8 cellular contexts compared by ENCODE assay signal in the genomic region with DNA sequence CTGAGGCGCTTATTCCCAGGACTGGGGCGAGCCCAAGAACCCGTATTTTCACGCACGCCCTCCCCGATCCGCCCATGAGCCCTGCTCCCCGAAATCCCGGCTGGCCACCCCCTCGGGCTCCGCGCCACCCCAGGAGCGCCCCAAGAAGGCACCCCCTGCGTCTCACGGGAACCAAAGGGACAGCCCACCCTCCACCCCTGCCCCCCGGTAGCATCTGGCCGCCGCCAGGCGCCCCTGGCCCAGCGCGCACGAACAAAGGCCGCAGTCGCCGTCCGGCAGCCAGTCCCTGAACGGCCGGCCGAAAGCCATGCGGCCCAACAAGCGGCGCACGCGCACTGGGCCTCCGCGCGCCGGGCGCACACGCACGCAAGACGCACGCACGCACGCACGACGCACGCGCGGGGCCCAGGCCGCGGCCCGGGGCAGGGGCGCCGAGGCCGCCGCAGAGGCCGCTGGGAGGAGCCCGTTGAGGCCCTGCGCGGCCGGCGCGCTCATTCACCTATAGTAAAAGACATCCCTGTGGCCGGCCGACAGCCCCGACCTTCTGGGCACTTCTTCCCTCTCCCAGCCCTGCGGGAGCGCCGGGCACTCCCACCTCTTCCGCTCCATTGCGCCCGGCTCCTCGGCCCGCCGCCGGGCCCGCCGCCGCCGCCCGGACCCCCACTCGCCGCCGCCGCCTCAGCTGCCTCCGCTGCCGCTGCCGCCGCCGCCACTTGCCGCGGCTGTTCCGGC. TPM values are rescaled to one million over a fixed set of nuclear protein-coding genes. Genes with fewer than 3 reads are reported as not detected.
A peak's percentile ranks its signal among the peaks of the same experiment; 100 is the strongest.
DNase-seq lines count a peak whose midpoint lies in the region; ATAC-seq, FAIRE-seq and TF ChIP-seq lines count a peak whose summit lies in the region.

No MANE protein-coding gene starts in this region.

- H3K4me2 ChIP-seq in KMS-11: peak overlapping the region; percentile 65

- TF ChIP-seq CTCF in KMS-11 (conservative IDR thresholded peaks at IDR 0.05; ENCODE audit: low read depth, low read length) (no peak), RWPE2 (IDR thresholded peaks at IDR 0.05; ENCODE audit: poor library complexity, severe bottlenecking) (no peak), neutrophil (IDR thresholded peaks at IDR 0.05) (no peak)

- peak overlapping the region; percentile 99 for H3K27ac ChIP-seq in KMS-11
- H3K27ac ChIP-seq in RWPE2 (ENCODE audit: poor library complexity, severe bottlenecking): peak overlapping the region; percentile 90
- H3K27ac ChIP-seq in neutrophil: peak overlapping the region; percentile 94
- H3K27ac ChIP-seq in subcutaneous abdominal adipose tissue (ENCODE audit: low read depth, low read length): peak overlapping the region; percentile 69

- H3K36me3 ChIP-seq in KMS-11 (ENCODE audit: insufficient read depth) (no peaks in the 10 kb centered on the region), RWPE2 (ENCODE audit: low read depth) (peaks cover 8% of the 10 kb centered on the region), neutrophil (peaks cover 21% of the 10 kb centered on the region), subcutaneous abdominal adipose tissue (ENCODE audit: control insufficient read depth in 5 of 5, insufficient read depth in 5 of 5, low read length in 5 of 5) (peaks cover 0 to 9% (median 6%) of the 10 kb centered on the region in 5 donors)

- peak; percentile 66 for ATAC-seq in GM21737 (IDR thresholded peaks at IDR 0.05; ENCODE audit: unreplicated experiment)
- peak; percentile 71 for ATAC-seq in RWPE2 (ENCODE audit: low read depth)

- H3K4me3 ChIP-seq in KMS-11 (IDR thresholded peaks at IDR 0.05; ENCODE audit: insufficient read depth, low read depth, low read length) (peak overlapping the region; percentile 56), RWPE2 (ENCODE audit: severe bottlenecking) (peak overlapping the region; percentile 95), neutrophil (ENCODE audit: low read depth in 1 of 2, low read length in 1 of 2) (peak overlapping the region; percentile 75 to 76), subcutaneous abdominal adipose tissue (ENCODE audit: low read depth in 1 of 5, low read length in 5 of 5) (peak overlapping the region; percentile 70 to 79 (median 73))

- H3K9me3 ChIP-seq in RWPE2 (ENCODE audit: severe bottlenecking): no peaks in the 10 kb centered on the region
- H3K9me3 ChIP-seq in neutrophil: no peaks in the 10 kb centered on the region
- no peaks in the 10 kb centered on the region for H3K9me3 ChIP-seq in subcutaneous abdominal adipose tissue (ENCODE audit: control insufficient read depth in 5 of 5, low read length in 5 of 5)

- peaks cover 47% of the 10 kb centered on the region for H3K79me2 ChIP-seq in KMS-11 (ENCODE audit: insufficient read depth, low read depth)

- no peaks in the 10 kb centered on the region for H4K20me1 ChIP-seq in KMS-11 (ENCODE audit: insufficient read depth)

- no peak for FAIRE-seq in frontal cortex (lab: Jason Lieb, UNC)

- H3K27me3 ChIP-seq in KMS-11 (ENCODE audit: insufficient read depth, low read depth) (no peaks in the 10 kb centered on the region), RWPE2 (ENCODE audit: insufficient read depth, poor library complexity, severe bottlenecking) (no peaks in the 10 kb centered on the region), neutrophil (no peaks in the 10 kb centered on the region), subcutaneous abdominal adipose tissue (ENCODE audit: control insufficient read depth in 5 of 5, insufficient read depth in 4 of 5, low read length in 5 of 5) (no peaks in the 10 kb centered on the region)

- H3K9ac ChIP-seq in KMS-11 (peak overlapping the region; percentile 100), subcutaneous abdominal adipose tissue (ENCODE audit: low read length in 5 of 5) (peak overlapping the region; percentile 79 to 97 (median 93))

- H3K4me1 ChIP-seq in KMS-11 (ENCODE audit: low read depth, poor library complexity, severe bottlenecking) (peaks cover 20% of the 10 kb centered on the region), RWPE2 (ENCODE audit: insufficient read depth, poor library complexity, severe bottlenecking) (peaks cover 30% of the 10 kb centered on the region), neutrophil (ENCODE audit: control insufficient read depth in 1 of 2, insufficient read depth in 1 of 2, low read depth in 1 of 2, low read length in 1 of 2) (peaks cover 22% of the 10 kb centered on the region in 2 experiments), subcutaneous abdominal adipose tissue (ENCODE audit: control insufficient read depth in 5 of 5, insufficient read depth in 5 of 5, low read length in 5 of 5) (peaks cover 3 to 47% (median 31%) of the 10 kb centered on the region in 5 donors)

- H2AFZ ChIP-seq in KMS-11 (ENCODE audit: low read depth): no peak overlapping the region

- peak; percentile 90 for DNase-seq in EL
- no peak for DNase-seq in RWPE2 (ENCODE audit: low spot score)
- DNase-seq in activated naive CD4-positive, alpha-beta T cell treated with Interleukin-2 at 50 U/mL for 16 hours: peak; percentile 85
- peak; percentile 97 to 98 for DNase-seq in frontal cortex (ENCODE audit: low spot score in 2 of 2)

RNA-seq across cellular contexts. Expression of gene MBD3, which starts 0.5 kb away (rescaled TPM):
- 50.1 TPM for total RNA-seq in frontal cortex

RNA-seq across cellular contexts. Expression of gene UQCR11, which starts 13.1 kb away (rescaled TPM):
- total RNA-seq in frontal cortex: 65.6 TPM

RNA-seq across cellular contexts. Expression of gene MEX3D, which starts 24.1 kb away (rescaled TPM):
- 55.0 TPM for total RNA-seq in frontal cortex
